In the genomic region with DNA sequence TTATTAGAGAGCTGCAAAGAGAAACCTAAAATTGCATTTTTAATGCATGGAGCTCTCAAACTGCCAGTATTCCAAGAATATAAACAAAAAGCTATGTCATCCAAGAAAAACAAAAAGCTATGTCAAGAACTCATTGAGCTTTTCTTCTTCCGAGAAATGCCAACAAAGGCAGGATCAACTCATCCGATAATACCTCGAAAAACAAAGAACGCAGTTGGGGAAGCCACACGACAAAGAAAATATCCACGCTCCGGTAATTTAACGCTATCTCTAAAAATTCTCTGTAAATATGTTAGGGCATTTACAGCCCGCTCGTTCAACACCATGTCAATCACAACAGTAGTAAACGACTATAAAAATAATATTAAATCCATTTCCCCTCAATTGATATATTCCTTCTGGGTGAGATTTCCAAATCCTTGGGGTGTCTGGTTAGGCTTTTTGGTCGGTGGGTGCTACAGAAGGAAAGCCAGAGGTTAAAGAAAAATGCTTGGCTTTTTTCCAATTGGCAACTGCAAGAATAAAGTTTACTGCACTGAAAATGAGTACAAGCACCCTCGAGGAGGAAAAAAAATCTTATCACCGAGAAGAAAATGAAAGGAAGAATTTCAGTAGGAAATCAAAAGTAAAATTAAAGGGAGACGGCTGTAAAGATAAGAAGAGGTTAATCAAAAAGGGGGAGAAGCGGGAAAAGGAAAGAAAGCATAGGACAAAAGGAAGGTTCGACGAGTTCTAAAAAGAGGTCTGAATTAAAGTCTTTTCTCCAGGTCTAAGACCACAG, we compare ENCODE assay signal across 8 cellular contexts. TPM values are rescaled to one million over a fixed set of nuclear protein-coding genes. Genes with fewer than 3 reads are reported as not detected.
DNase-seq lines count a peak whose midpoint lies in the region; ATAC-seq and TF ChIP-seq lines count a peak whose summit lies in the region.

No MANE protein-coding gene starts in this region.

- H3K9me3 Mint-ChIP-seq in activated T-cell treated with anti-CD3 and anti-CD28 coated beads, Interleukin-2, amount 50 U/mL, for 72 hours = no peaks in the 10 kb centered on the region
- H3K9me3 Mint-ChIP-seq in endothelial cell (ENCODE audit: unreplicated experiment) (no peaks in the 10 kb centered on the region), neural crest cell (no peaks in the 10 kb centered on the region)

- no peaks in the 10 kb centered on the region for H3K27me3 Mint-ChIP-seq in activated T-cell treated with anti-CD3 and anti-CD28 coated beads, Interleukin-2, amount 50 U/mL, for 72 hours (ENCODE audit: low read depth)
- H3K27me3 Mint-ChIP-seq in endothelial cell (ENCODE audit: unreplicated experiment) (peaks cover 11% of the 10 kb centered on the region), neural crest cell (ENCODE audit: low read depth) (peaks cover 10% of the 10 kb centered on the region)

- H3K4me1 Mint-ChIP-seq in activated T-cell treated with anti-CD3 and anti-CD28 coated beads, Interleukin-2, amount 50 U/mL, for 72 hours (ENCODE audit: low read depth) = peaks cover 44% of the 10 kb centered on the region
- H3K4me1 Mint-ChIP-seq in endothelial cell (ENCODE audit: unreplicated experiment) = peaks cover 32% of the 10 kb centered on the region
- peaks cover 36% of the 10 kb centered on the region for H3K4me1 Mint-ChIP-seq in neural crest cell

- no peak for DNase-seq in activated T-cell treated with anti-CD3 and anti-CD28 coated beads, Interleukin-2, amount 50 U/mL, for 72 hours
- DNase-seq in activated T-cell treated with anti-CD3 and anti-CD28 coated beads, Interleukin-2, amount 50 U/mL, for 48 hours = no peak
- peak; percentile 25 for DNase-seq in RPMI7951 (ENCODE audit: low read depth)
- DNase-seq in endothelial cell (ENCODE audit: low spot score) = no peak
- no peak for DNase-seq in neural crest cell (ENCODE audit: low read depth, low spot score)
- no peak for DNase-seq in epidermal melanocyte (ENCODE audit: insufficient read length, low spot score)

- peak overlapping the region; percentile 100 for H3K27ac Mint-ChIP-seq in activated T-cell treated with anti-CD3 and anti-CD28 coated beads, Interleukin-2, amount 50 U/mL, for 72 hours
- H3K27ac Mint-ChIP-seq in endothelial cell (ENCODE audit: unreplicated experiment) (peak overlapping the region; percentile 98), neural crest cell (ENCODE audit: unreplicated experiment) (peak overlapping the region; percentile 99)

- H3K36me3 Mint-ChIP-seq in activated T-cell treated with anti-CD3 and anti-CD28 coated beads, Interleukin-2, amount 50 U/mL, for 72 hours (ENCODE audit: insufficient read depth in 2 of 2) = peaks cover 7 to 12% of the 10 kb centered on the region in 2 donors
- H3K36me3 Mint-ChIP-seq in endothelial cell (ENCODE audit: low read depth, unreplicated experiment) = peaks cover 13% of the 10 kb centered on the region
- peaks cover 11% of the 10 kb centered on the region for H3K36me3 Mint-ChIP-seq in neural crest cell (ENCODE audit: low read depth)

- peak overlapping the region; percentile 95 to 99 for H3K4me3 Mint-ChIP-seq in activated T-cell treated with anti-CD3 and anti-CD28 coated beads, Interleukin-2, amount 50 U/mL, for 72 hours
- H3K4me3 Mint-ChIP-seq in endothelial cell (ENCODE audit: unreplicated experiment) (peak overlapping the region; percentile 98), neural crest cell (peak overlapping the region; percentile 96)

- no peak for ATAC-seq in activated T-cell treated with anti-CD3 and anti-CD28 coated beads, Interleukin-2, amount 50 U/mL, for 72 hours (replicated peaks in 1 of 2)
- ATAC-seq in GM19452 (IDR thresholded peaks at IDR 0.05; ENCODE audit: unreplicated experiment) = no peak
- ATAC-seq in HG03457 (IDR thresholded peaks at IDR 0.05; ENCODE audit: unreplicated experiment) = no peak

- TF ChIP-seq CTCF in endothelial cell (IDR thresholded peaks at IDR 0.05; ENCODE audit: unreplicated experiment) = no peak
- no peak for TF ChIP-seq CTCF in neural crest cell (conservative IDR thresholded peaks at IDR 0.05)

RNA-seq across cellular contexts. Expression of gene TIA1, which starts 0.9 kb away (rescaled TPM):
- 100 to 1,000 TPM; 113 to 119 TPM for total RNA-seq in activated T-cell treated with anti-CD3 and anti-CD28 coated beads, Interleukin-2, amount 50 U/mL, for 72 hours
- 89.6 and 116 TPM in 2 replicates for total RNA-seq in RPMI7951 (2014; rRNA removed; shearing (Covaris generic))
- 200 TPM for total RNA-seq in endothelial cell (ENCODE audit: unreplicated experiment)
- total RNA-seq in neural crest cell = 273 and 287 TPM in 2 replicates

RNA-seq across cellular contexts. Expression of gene PCYOX1, which starts 10.4 kb away (rescaled TPM):
- 10 to 100 TPM; 16.7 to 18.5 TPM for total RNA-seq in activated T-cell treated with anti-CD3 and anti-CD28 coated beads, Interleukin-2, amount 50 U/mL, for 72 hours
- 32.9 and 33.9 TPM in 2 replicates for total RNA-seq in RPMI7951 (2014; rRNA removed; shearing (Covaris generic))
- total RNA-seq in endothelial cell (ENCODE audit: unreplicated experiment) = 52.2 TPM
- total RNA-seq in neural crest cell = 64.6 and 70.2 TPM in 2 replicates

RNA-seq across cellular contexts. Expression of gene SNRPG, which starts 46.0 kb away (rescaled TPM):
- 100 to 1,000 TPM; 213 to 247 TPM for total RNA-seq in activated T-cell treated with anti-CD3 and anti-CD28 coated beads, Interleukin-2, amount 50 U/mL, for 72 hours
- total RNA-seq in RPMI7951 (2014; rRNA removed; shearing (Covaris generic)) = 447 and 542 TPM in 2 replicates
- total RNA-seq in endothelial cell (ENCODE audit: unreplicated experiment) = 176 TPM
- total RNA-seq in neural crest cell = 291 and 311 TPM in 2 replicates

RNA-seq across cellular contexts. Expression of gene FAM136A, which starts 54.3 kb away (rescaled TPM):
- total RNA-seq in activated T-cell treated with anti-CD3 and anti-CD28 coated beads, Interleukin-2, amount 50 U/mL, for 72 hours = 10 to 100 TPM; 60.3 to 62.9 TPM
- total RNA-seq in RPMI7951 (2014; rRNA removed; shearing (Covaris generic)) = 45.0 and 50.1 TPM in 2 replicates
- 37.9 TPM for total RNA-seq in endothelial cell (ENCODE audit: unreplicated experiment)
- total RNA-seq in neural crest cell = 76.9 and 79.1 TPM in 2 replicates

RNA-seq across cellular contexts. Expression of gene C2orf42, which starts 56.7 kb away (rescaled TPM):
- total RNA-seq in activated T-cell treated with anti-CD3 and anti-CD28 coated beads, Interleukin-2, amount 50 U/mL, for 72 hours = 10 to 100 TPM; 28.0 to 29.3 TPM
- total RNA-seq in RPMI7951 (2014; rRNA removed; shearing (Covaris generic)) = 15.3 and 26.5 TPM in 2 replicates
- total RNA-seq in endothelial cell (ENCODE audit: unreplicated experiment) (15.0 TPM), neural crest cell (19.5 and 20.7 TPM in 2 replicates)
